ENCODE assay signal across 8 cellular contexts in genomic region chr6:26124550-26125014, GRCh38. TPM values are rescaled to one million over a fixed set of nuclear protein-coding genes. Genes with fewer than 3 reads are reported as not detected.
DNase-seq lines count a peak whose midpoint lies in the region; ATAC-seq and TF ChIP-seq lines count a peak whose summit lies in the region.

No MANE protein-coding gene starts in this region.

- POLR2A ChIA-PET in activated CD4-positive, alpha-beta T cell treated with anti-CD3 and anti-CD28 coated beads, Interleukin-2, amount 10 ng/mL, durations not matched to agents 7 days and 5 days (lab: Charles Lee) = interaction anchor here (0.6 to 7.2 kb wide), 30 partner anchors 11 to 1769 kb away, joined by 3 to 499 read pairs (median 22); a partner anchor contains a TSS

- H3K27ac ChIP-seq in OCI-LY3 (ENCODE audit: low read length) (peak overlapping the region; percentile 99), mucosa of rectum (ENCODE audit: low read depth in 2 of 2, low read length in 2 of 2) (peak overlapping the region; percentile 98 to 99)

- no peak overlapping the region for H2AFZ ChIP-seq in OCI-LY3 (ENCODE audit: low read depth, low read length)

- peak overlapping the region; percentile 100 for H3K4me3 Mint-ChIP-seq in activated CD4-positive, alpha-beta T cell treated with anti-CD3 and anti-CD28 coated beads, Interleukin-2, amount 10 ng/mL, durations not matched to agents 7 days and 5 days
- peak overlapping the region; percentile 95 for H3K4me3 Mint-ChIP-seq in dendritic cell treated with granulocyte-macrophage colony-stimulating factor and Interleukin-4, amounts not matched to agents 40 ng/mL and 50 ng/mL, for 4 days

- H3K4me3 ChIP-seq in OCI-LY3 (ENCODE audit: low read length) (peak overlapping the region; percentile 94), mucosa of rectum (ENCODE audit: low read length in 2 of 2) (peak overlapping the region; percentile 88 to 97)

- intact Hi-C loops in dendritic cell treated with granulocyte-macrophage colony-stimulating factor and Interleukin-4, amounts not matched to agents 40 ng/mL and 50 ng/mL, for 4 days (cut with micrococcal nuclease) = loop anchor here (5.0 kb wide), 2 partner anchors 48 to 1008 kb away; a partner anchor contains a TSS

- H3K79me2 ChIP-seq in OCI-LY3 (ENCODE audit: low read length) = peaks cover 28% of the 10 kb centered on the region

- H3K27me3 ChIP-seq in OCI-LY3 (ENCODE audit: low read depth, low read length) = no peaks in the 10 kb centered on the region
- H3K27me3 ChIP-seq in mucosa of rectum (ENCODE audit: control insufficient read depth in 2 of 2, insufficient read depth in 2 of 2, low read length in 2 of 2) = no peaks in the 10 kb centered on the region

- H3K9ac ChIP-seq in OCI-LY3 (ENCODE audit: low read length) (peak overlapping the region; percentile 88), mucosa of rectum (ENCODE audit: low read depth in 1 of 2, low read length in 2 of 2) (peak overlapping the region; percentile 99 to 100)

- CTCF ChIA-PET in activated CD4-positive, alpha-beta T cell treated with anti-CD3 and anti-CD28 coated beads, Interleukin-2, amount 10 ng/mL, durations not matched to agents 7 days and 5 days (lab: Charles Lee) = interaction anchor here (0.6 to 3.6 kb wide), 10 partner anchors 17 to 99 kb away, joined by 3 to 20 read pairs (median 6); a partner anchor contains a TSS

- H3K4me1 ChIP-seq in OCI-LY3 (ENCODE audit: low read length) (peaks cover 27% of the 10 kb centered on the region), mucosa of rectum (ENCODE audit: control insufficient read depth in 2 of 2, insufficient read depth in 2 of 2, low read length in 2 of 2) (peaks cover 7 to 14% of the 10 kb centered on the region in 2 donors)

- H3K27ac Mint-ChIP-seq in activated CD4-positive, alpha-beta T cell treated with anti-CD3 and anti-CD28 coated beads, Interleukin-2, amount 10 ng/mL, durations not matched to agents 7 days and 5 days = peak overlapping the region; percentile 99
- H3K27ac Mint-ChIP-seq in dendritic cell treated with granulocyte-macrophage colony-stimulating factor and Interleukin-4, amounts not matched to agents 40 ng/mL and 50 ng/mL, for 4 days = peak overlapping the region; percentile 100

- no peak for TF ChIP-seq CTCF in OCI-LY3 (IDR thresholded peaks at IDR 0.05; ENCODE audit: low read depth, low read length)

- H3K36me3 ChIP-seq in OCI-LY3 (replicated peaks; ENCODE audit: low read depth, low read length) = peaks cover 7% of the 10 kb centered on the region
- peaks cover 8 to 11% of the 10 kb centered on the region in 2 donors for H3K36me3 ChIP-seq in mucosa of rectum (ENCODE audit: control insufficient read depth in 2 of 2, insufficient read depth in 2 of 2, low read length in 2 of 2)

- H3K27me3 Mint-ChIP-seq in activated CD4-positive, alpha-beta T cell treated with anti-CD3 and anti-CD28 coated beads, Interleukin-2, amount 10 ng/mL, durations not matched to agents 7 days and 5 days = peaks cover 4% of the 10 kb centered on the region
- no peaks in the 10 kb centered on the region for H3K27me3 Mint-ChIP-seq in dendritic cell treated with granulocyte-macrophage colony-stimulating factor and Interleukin-4, amounts not matched to agents 40 ng/mL and 50 ng/mL, for 4 days

- H3K4me2 ChIP-seq in OCI-LY3 (ENCODE audit: low read length) = peak overlapping the region; percentile 86

- no peaks in the 10 kb centered on the region for H4K20me1 ChIP-seq in OCI-LY3 (ENCODE audit: insufficient read depth, low read length)

- H3K9me3 Mint-ChIP-seq in activated CD4-positive, alpha-beta T cell treated with anti-CD3 and anti-CD28 coated beads, Interleukin-2, amount 10 ng/mL, durations not matched to agents 7 days and 5 days = no peaks in the 10 kb centered on the region
- H3K9me3 Mint-ChIP-seq in dendritic cell treated with granulocyte-macrophage colony-stimulating factor and Interleukin-4, amounts not matched to agents 40 ng/mL and 50 ng/mL, for 4 days = peaks cover 8% of the 10 kb centered on the region

- H3K36me3 Mint-ChIP-seq in activated CD4-positive, alpha-beta T cell treated with anti-CD3 and anti-CD28 coated beads, Interleukin-2, amount 10 ng/mL, durations not matched to agents 7 days and 5 days (ENCODE audit: low read depth) = peaks cover 47% of the 10 kb centered on the region
- peaks cover 63% of the 10 kb centered on the region for H3K36me3 Mint-ChIP-seq in dendritic cell treated with granulocyte-macrophage colony-stimulating factor and Interleukin-4, amounts not matched to agents 40 ng/mL and 50 ng/mL, for 4 days (ENCODE audit: low read depth)

- no peak for DNase-seq in activated CD4-positive, alpha-beta T cell treated with anti-CD3 and anti-CD28 coated beads, Interleukin-2, amount 10 ng/mL, durations not matched to agents 7 days and 5 days
- no peak for DNase-seq in activated CD4-positive, alpha-beta T cell treated with anti-CD3 and anti-CD28 coated beads for 1 hour
- DNase-seq in left lobe of liver (ENCODE audit: low spot score) = no peak

- TF ChIP-seq POLR2A in GM18505 (IDR thresholded peaks at IDR 0.05; ENCODE audit: borderline replicate concordance, extremely low read depth, insufficient read depth, insufficient read length) = no peak

- ATAC-seq in left lobe of liver (no peak), GM18505 (IDR thresholded peaks at IDR 0.05; ENCODE audit: unreplicated experiment) (no peak), HG03520 (IDR thresholded peaks at IDR 0.05; ENCODE audit: unreplicated experiment) (no peak)

- H3K9me3 ChIP-seq in OCI-LY3 (ENCODE audit: insufficient read depth, low read length) = peaks cover 5% of the 10 kb centered on the region; the same call in 1 of the 2 replicates
- no peaks in the 10 kb centered on the region for H3K9me3 ChIP-seq in mucosa of rectum (ENCODE audit: control insufficient read depth in 2 of 2, low read length in 2 of 2)

- peaks cover 44% of the 10 kb centered on the region for H3K4me1 Mint-ChIP-seq in activated CD4-positive, alpha-beta T cell treated with anti-CD3 and anti-CD28 coated beads, Interleukin-2, amount 10 ng/mL, durations not matched to agents 7 days and 5 days
- H3K4me1 Mint-ChIP-seq in dendritic cell treated with granulocyte-macrophage colony-stimulating factor and Interleukin-4, amounts not matched to agents 40 ng/mL and 50 ng/mL, for 4 days (ENCODE audit: low read depth) = peaks cover 28% of the 10 kb centered on the region

RNA-seq across cellular contexts. Expression of gene HFE, which starts 37.4 kb away (rescaled TPM):
- 1 to 10 TPM; 3.0 to 3.5 TPM for total RNA-seq in activated CD4-positive, alpha-beta T cell treated with anti-CD3 and anti-CD28 coated beads, Interleukin-2, amount 10 ng/mL, durations not matched to agents 7 days and 5 days
- total RNA-seq in left lobe of liver = 14.1 TPM
